In the genomic region with DNA sequence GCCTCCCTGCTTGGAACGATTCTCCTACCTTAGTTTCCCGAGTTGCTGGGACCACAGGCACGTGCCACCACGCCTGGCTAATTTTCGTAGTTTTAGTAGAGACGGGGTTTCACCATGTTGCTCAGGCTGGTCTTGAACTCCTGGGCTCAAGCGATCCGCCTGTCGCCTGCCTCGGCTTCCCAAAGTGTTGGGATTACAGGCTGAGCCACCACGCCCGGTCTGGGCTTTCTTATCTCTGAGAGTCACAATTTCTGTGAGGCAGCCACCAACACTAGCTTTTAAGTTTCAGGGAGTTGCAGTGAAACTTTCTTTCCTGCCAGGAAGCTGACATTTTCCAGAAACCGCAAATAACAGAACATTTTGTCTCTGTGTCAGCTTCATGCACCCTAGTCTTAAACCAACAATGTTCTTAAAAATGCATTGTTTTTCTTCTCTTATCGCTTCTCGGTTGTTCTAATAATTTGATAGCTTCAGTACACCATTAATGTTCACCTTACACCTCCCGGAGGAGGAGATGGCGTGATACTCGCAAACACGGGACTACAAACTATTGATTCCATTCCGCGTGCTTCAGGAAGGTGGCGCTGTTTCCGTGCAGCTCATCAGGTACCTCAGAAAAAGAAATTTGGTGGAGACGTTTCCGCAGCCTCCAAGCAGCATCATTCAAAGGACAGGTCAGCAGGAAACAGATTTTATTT, we compare ENCODE assay signal across 8 cellular contexts. TPM values are rescaled to one million over a fixed set of nuclear protein-coding genes. Genes with fewer than 3 reads are reported as not detected.
DNase-seq lines count a peak whose midpoint lies in the region; ATAC-seq, FAIRE-seq and TF ChIP-seq lines count a peak whose summit lies in the region.

No MANE protein-coding gene starts in this region.

- peak overlapping the region; percentile 74 for H3K4me2 ChIP-seq in A549
- H3K4me2 ChIP-seq in hepatocyte: peak overlapping the region; percentile 63
- peak overlapping the region; percentile 78 for H3K4me2 ChIP-seq in skeletal muscle satellite cell (ENCODE audit: low read length)

- 23% methylated on average over 25 of the region's 25 CpGs for WGBS in A549 (ENCODE audit: missing lambda C conversion rate)
- WGBS in hepatocyte (ENCODE audit: low lambda C conversion rate, missing lambda C conversion rate): 35% methylated on average over 25 of the region's 25 CpGs

- H3K9me3 ChIP-seq in A549 (no peaks in the 10 kb centered on the region), ascending aorta (no peaks in the 10 kb centered on the region), hepatocyte (ENCODE audit: low read depth) (no peaks in the 10 kb centered on the region), skeletal muscle satellite cell (replicated peaks; ENCODE audit: low read length) (no peaks in the 10 kb centered on the region)

- no peaks in the 10 kb centered on the region for H4K20me1 ChIP-seq in hepatocyte (ENCODE audit: insufficient read depth, poor library complexity, severe bottlenecking)

- H3K4me1 ChIP-seq in A549 (no peaks in the 10 kb centered on the region), ascending aorta (peaks cover 0 to 6% of the 10 kb centered on the region in 2 donors), hepatocyte (ENCODE audit: insufficient read depth) (no peaks in the 10 kb centered on the region), skeletal muscle satellite cell (ENCODE audit: control insufficient read depth, insufficient read depth, low read length) (no peaks in the 10 kb centered on the region)

- CTCF ChIA-PET in A549 (lab: Yijun Ruan, JAX): interaction anchor here (0.5 to 5.6 kb wide), 62 partner anchors 9 to 490 kb away, joined by 3 to 58 read pairs (median 4); partner anchors contain the start of genes DHRS7B, NATD1 and USP22

- FAIRE-seq in A549 (lab: Jason Lieb, UNC): peak; percentile 98

- no peaks in the 10 kb centered on the region for H3K79me2 ChIP-seq in hepatocyte

- TF ChIP-seq RAD21 in A549 (conservative IDR thresholded peaks at IDR 0.05 in 1 of 2, IDR thresholded peaks at IDR 0.05 in 1 of 2): peak; percentile 78 to 88

- H3K36me3 ChIP-seq in ascending aorta (no peaks in the 10 kb centered on the region), hepatocyte (replicated peaks; ENCODE audit: insufficient read depth, low read depth) (no peaks in the 10 kb centered on the region), skeletal muscle satellite cell (ENCODE audit: insufficient read depth, low read length) (no peaks in the 10 kb centered on the region)

- in situ Hi-C loops in GM13976 (cut with MboI; ENCODE audit: low sequenced_read_pairs, unreplicated experiment): loop anchor here (25.0 kb wide), 1 partner anchor 393 kb away; no protein-coding TSS in a partner anchor

- H2AFZ ChIP-seq in hepatocyte: peak overlapping the region; percentile 6

- no peak for TF ChIP-seq POLR2A in A549 (IDR thresholded peaks at IDR 0.05; ENCODE audit: low read length)

- DNase-seq in A549 (ENCODE audit: low read depth in 1 of 2, low spot score in 1 of 2) (peak; percentile 82 to 86), GM13976 (ENCODE audit: low spot score) (peak; percentile 80), NCI-H1048 (lab: John Stamatoyannopoulos, UW) (peak; percentile 36), T-helper 9 cell (peak; percentile 56), ascending aorta (ENCODE audit: low spot score in 2 of 2) (peak; percentile 16 to 90), hepatocyte (ENCODE audit: low spot score) (peak; percentile 72)

- H3K27me3 ChIP-seq in ascending aorta: no peaks in the 10 kb centered on the region
- no peaks in the 10 kb centered on the region for H3K27me3 ChIP-seq in hepatocyte
- H3K27me3 ChIP-seq in skeletal muscle satellite cell (ENCODE audit: control insufficient read depth, insufficient read depth, low read length): peaks cover 22% of the 10 kb centered on the region

- intact Hi-C loops in ascending aorta (cut with DNase I): loop anchor here (1.0 to 5.0 kb wide), 2 partner anchors 338 to 392 kb away; no protein-coding TSS in a partner anchor

- peak; percentile 95 for TF ChIP-seq CTCF in A549 (IDR thresholded peaks at IDR 0.05)
- TF ChIP-seq CTCF in GM13976 (IDR thresholded peaks at IDR 0.05; ENCODE audit: borderline replicate concordance, control extremely low read depth, extremely low read depth, insufficient read depth, missing control alignments): peak; percentile 92
- TF ChIP-seq CTCF in ascending aorta (IDR thresholded peaks at IDR 0.05): peak; percentile 73 to 86 (median 86)
- peak; percentile 90 for TF ChIP-seq CTCF in hepatocyte (IDR thresholded peaks at IDR 0.05; ENCODE audit: poor library complexity)

- no peak overlapping the region for H3K9ac ChIP-seq in skeletal muscle satellite cell (ENCODE audit: low read depth, low read length)

- no peaks in the 10 kb centered on the region for H3K9me2 ChIP-seq in hepatocyte (replicated peaks; ENCODE audit: insufficient read depth)

- ATAC-seq in A549 (peak; percentile 86 to 92), GM21367 (IDR thresholded peaks at IDR 0.05; ENCODE audit: unreplicated experiment) (no peak)

- TF ChIP-seq EP300 in A549 (IDR thresholded peaks at IDR 0.05): no peak

- no peak overlapping the region for H3K27ac ChIP-seq in A549
- H3K27ac ChIP-seq in ascending aorta: peak overlapping the region; percentile 44 to 57
- peak overlapping the region; percentile 36 for H3K27ac ChIP-seq in hepatocyte

- H3K4me3 ChIP-seq in A549 (peak overlapping the region; percentile 23; the same call in 1 of the 3 replicates), ascending aorta (peak overlapping the region; percentile 10 to 30), hepatocyte (no peak overlapping the region), skeletal muscle satellite cell (ENCODE audit: low read length) (no peak overlapping the region)

- POLR2A ChIA-PET in A549 (lab: Yijun Ruan, JAX): interaction anchor here (0.6 to 2.2 kb wide), 5 partner anchors 10 to 195 kb away, joined by 3 to 9 read pairs (median 7); partner anchors contain the start of gene USP22

TF ChIP-seq in A549, 52 proteins besides CTCF, POLR2A, EP300 and RAD21:
- no peak for TF ChIP-seq MAFK (IDR thresholded peaks at IDR 0.05; ENCODE audit: partially characterized antibody)
- TF ChIP-seq MYC (IDR thresholded peaks at IDR 0.05; ENCODE audit: borderline replicate concordance, low read length): peak; percentile 61; the same call in 1 of the 2 replicates
- TF ChIP-seq, protein P1, sequence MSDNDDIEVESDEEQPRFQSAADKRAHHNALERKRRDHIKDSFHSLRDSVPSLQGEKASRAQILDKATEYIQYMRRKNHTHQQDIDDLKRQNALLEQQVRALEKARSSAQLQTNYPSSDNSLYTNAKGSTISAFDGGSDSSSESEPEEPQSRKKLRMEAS (IDR thresholded peaks at IDR 0.05): 0 out of 2 replicates have a peak, but pooled peaks have one; percentile 48
- TF ChIP-seq JUNB (IDR thresholded peaks at IDR 0.05): no peak
- no peak for TF ChIP-seq CBX8 (IDR thresholded peaks at IDR 0.05)
- peak; percentile 76 for TF ChIP-seq SMC3 (IDR thresholded peaks at IDR 0.05)

RNA-seq across cellular contexts. Expression of gene DHRS7B, which starts 7.4 kb away (rescaled TPM):
- 25.4 and 31.7 TPM in 2 replicates for polyA plus RNA-seq in A549 (2011; rRNA removed)
- polyA plus RNA-seq in A549 (2012; cell fraction: cytosol; rRNA removed): 23.6 and 24.4 TPM in 2 replicates
- 24.1 and 28.6 TPM in 2 replicates for polyA plus RNA-seq in A549 (2012; cell fraction: nucleus; rRNA removed)
- polyA plus RNA-seq in A549 (2017; fragmentation: RNase III; extraction: RNeasy Plus Mini Kit Qiagen cat#74134 plus additional on column Dnase treatment): 22.8 to 27.2 TPM (median 23.6 TPM) in 3 replicates
- polyA minus RNA-seq in A549 (2011; rRNA and poly(A)+ RNA removed): 30.5 and 33.5 TPM in 2 replicates
- total RNA-seq in ascending aorta: 89.5 TPM
- 34.6 and 36.7 TPM in 2 replicates for total RNA-seq in hepatocyte
- polyA plus RNA-seq in hepatocyte: 46.2 and 55.6 TPM in 2 replicates
- total RNA-seq in skeletal muscle satellite cell (2012; rRNA removed): 17.2 and 21.2 TPM in 2 replicates

Comparison
In these comparisons a context has a peak if more than half of its experiments do, and no peak if none do; other contexts are left out.
1. H3K27ac ChIP-seq: peak in ascending aorta (2 of 2) and hepatocyte (single experiment); none in A549 (0 of 2).
2. H3K4me3 ChIP-seq: peak in A549 (single experiment) and ascending aorta (2 of 2); none in hepatocyte (single experiment) and skeletal muscle satellite cell (single experiment).
3. Peak in every context shown above with its lines, with median percentiles within 50 percentile points of each other: DNase-seq, H3K4me2 ChIP-seq and CTCF ChIP-seq.